In the genomic region with DNA sequence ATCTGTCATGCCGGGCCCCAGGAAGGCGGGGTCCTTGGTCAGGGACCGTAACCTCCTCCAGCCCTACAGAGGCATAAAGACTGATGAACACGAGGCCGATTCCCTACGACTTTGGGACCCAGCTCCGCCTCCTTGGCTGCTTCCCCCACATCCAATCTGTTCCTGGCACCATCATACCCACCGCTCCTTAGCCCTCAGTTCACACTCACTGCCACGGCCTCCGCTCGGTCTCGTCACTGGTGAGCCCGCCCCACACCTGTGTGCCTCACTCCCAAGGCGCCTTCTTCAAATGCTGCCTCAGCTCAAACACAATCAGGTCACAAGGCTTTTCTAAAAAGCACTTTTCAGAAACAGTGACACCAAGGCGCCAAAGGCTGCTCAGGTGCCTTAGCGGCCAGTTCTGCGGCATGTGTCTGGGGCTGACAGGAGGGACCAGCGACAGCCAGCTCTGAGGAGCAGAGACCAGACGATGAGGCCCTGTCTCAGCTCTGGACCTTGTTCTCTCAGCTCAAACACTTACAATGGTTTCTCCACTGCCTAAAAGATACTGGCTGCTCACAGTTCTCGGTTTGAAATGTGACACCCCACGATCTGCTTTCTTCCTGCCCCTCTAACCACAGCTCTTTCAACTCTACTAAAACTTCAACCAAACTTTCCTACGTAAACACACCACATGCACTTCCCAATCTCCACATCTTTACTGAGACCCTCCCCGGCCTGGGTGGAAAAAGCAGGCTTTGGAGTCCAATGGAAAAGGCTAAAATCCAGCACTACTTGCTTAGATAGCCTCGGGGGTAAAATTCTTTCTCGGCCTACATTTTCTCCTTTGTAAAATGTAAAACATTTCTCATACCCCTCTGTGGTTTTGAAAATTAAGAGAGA, we compare ENCODE assay signal across 8 cellular contexts. TPM values are rescaled to one million over a fixed set of nuclear protein-coding genes. Genes with fewer than 3 reads are reported as not detected.
DNase-seq lines count a peak whose midpoint lies in the region; ATAC-seq and TF ChIP-seq lines count a peak whose summit lies in the region.

No MANE protein-coding gene starts in this region.

- H3K27ac Mint-ChIP-seq in naive thymus-derived CD4-positive, alpha-beta T cell = peak overlapping the region; percentile 92 to 100 (median 97)
- no peak overlapping the region for H3K27ac Mint-ChIP-seq in neural progenitor cell
- no peak overlapping the region; the same call in 1 of the 2 replicates for H3K27ac Mint-ChIP-seq in GM23338

- H3K9me2 ChIP-seq in GM23338 (ENCODE audit: insufficient read depth) = no peaks in the 10 kb centered on the region

- peak; percentile 13 to 29 for DNase-seq in stimulated activated CD4-positive, alpha-beta T cell treated with anti-CD3 and anti-CD28 coated beads, Interleukin-12 subunit alpha, Interleukin-12 subunit beta, amount 100 ng/mL, for 24 hours (ENCODE audit: low read depth in 2 of 2)
- no peak for DNase-seq in stimulated activated CD4-positive, alpha-beta T cell treated with anti-CD3 and anti-CD28 coated beads, Interleukin-12 subunit alpha, Interleukin-12 subunit beta, amount 100 ng/mL, for 4 hours
- DNase-seq in activated naive CD4-positive, alpha-beta T cell treated with Interleukin-2 at 50 U/mL for 16 hours = peak; percentile 48
- DNase-seq in naive thymus-derived CD4-positive, alpha-beta T cell = peak in 8 of 9 donors; percentile 46 to 73 (median 67)
- DNase-seq in neural progenitor cell (ENCODE audit: low spot score) = no peak
- no peak for DNase-seq in GM23338 (ENCODE audit: low spot score)
- no peak for DNase-seq in GM03348 (ENCODE audit: low spot score)
- DNase-seq in NCI-H1092 treated with DMSO at 0.1 percent for 48 hours (lab: John Stamatoyannopoulos, UW) = no peak

- H3K4me3 ChIP-seq in naive thymus-derived CD4-positive, alpha-beta T cell (ENCODE audit: low read length) = peak overlapping the region; percentile 39
- H3K4me3 ChIP-seq in neural progenitor cell (no peak overlapping the region), GM23338 (no peak overlapping the region)

- no peak overlapping the region for H3K9ac ChIP-seq in neural progenitor cell

- H2AFZ ChIP-seq in neural progenitor cell (replicated peaks) = no peak overlapping the region
- H2AFZ ChIP-seq in GM23338 = no peak overlapping the region

- peak overlapping the region; percentile 61 to 93 (median 85) for H3K4me3 Mint-ChIP-seq in naive thymus-derived CD4-positive, alpha-beta T cell
- H3K4me3 Mint-ChIP-seq in neural progenitor cell (no peak overlapping the region), GM23338 (no peak overlapping the region)

- peaks cover 31 to 58% (median 31%) of the 10 kb centered on the region in 3 experiments for H3K36me3 ChIP-seq in naive thymus-derived CD4-positive, alpha-beta T cell (ENCODE audit: control insufficient read depth in 2 of 3, insufficient read depth in 3 of 3, low read length in 3 of 3)
- no peaks in the 10 kb centered on the region for H3K36me3 ChIP-seq in neural progenitor cell
- peaks cover 44% of the 10 kb centered on the region for H3K36me3 ChIP-seq in GM23338 (ENCODE audit: insufficient read depth)

- peaks cover 38 to 74% (median 62%) of the 10 kb centered on the region in 7 donors for H3K4me1 Mint-ChIP-seq in naive thymus-derived CD4-positive, alpha-beta T cell
- no peaks in the 10 kb centered on the region for H3K4me1 Mint-ChIP-seq in neural progenitor cell
- H3K4me1 Mint-ChIP-seq in GM23338 = no peaks in the 10 kb centered on the region

- H3K36me3 Mint-ChIP-seq in naive thymus-derived CD4-positive, alpha-beta T cell = peaks cover 0 to 46% (median 15%) of the 10 kb centered on the region in 5 donors
- H3K36me3 Mint-ChIP-seq in neural progenitor cell (peaks cover 17% of the 10 kb centered on the region), GM23338 (ENCODE audit: low read depth) (peaks cover 88% of the 10 kb centered on the region)

- no peaks in the 10 kb centered on the region for H3K27me3 Mint-ChIP-seq in naive thymus-derived CD4-positive, alpha-beta T cell
- no peaks in the 10 kb centered on the region for H3K27me3 Mint-ChIP-seq in neural progenitor cell (ENCODE audit: insufficient read depth, low read depth)
- peaks cover under 1% of the 10 kb centered on the region for H3K27me3 Mint-ChIP-seq in GM23338 (ENCODE audit: insufficient read depth, low read depth, poor library complexity)

- CTCF ChIA-PET in naive thymus-derived CD4-positive, alpha-beta T cell (lab: Charles Lee) = interaction anchor here (0.9 to 2.0 kb wide), 4 partner anchors 16 to 63 kb away, joined by 3 to 11 read pairs (median 6); partner anchors contain the start of genes CYB5D2 and ZZEF1

- TF ChIP-seq CTCF in neural progenitor cell (IDR thresholded peaks at IDR 0.05) = no peak
- no peak for TF ChIP-seq CTCF in GM23338 (conservative IDR thresholded peaks at IDR 0.05; ENCODE audit: low read depth in 2 of 2)

- H3K9me3 Mint-ChIP-seq in naive thymus-derived CD4-positive, alpha-beta T cell = no peaks in the 10 kb centered on the region
- no peaks in the 10 kb centered on the region for H3K9me3 Mint-ChIP-seq in neural progenitor cell
- H3K9me3 Mint-ChIP-seq in GM23338 = no peaks in the 10 kb centered on the region

- intact Hi-C loops in naive thymus-derived CD4-positive, alpha-beta T cell (cut with micrococcal nuclease) = loop anchor here (1.0 kb wide), 2 partner anchors 9 to 33 kb away; partner anchors contain the start of genes CYB5D2 (in 2 of the 2) and ZZEF1 (in 2 of the 2)

- no peaks in the 10 kb centered on the region for H3K79me2 ChIP-seq in neural progenitor cell (ENCODE audit: low read depth)
- H3K79me2 ChIP-seq in GM23338 (replicated peaks; ENCODE audit: insufficient read depth) = no peaks in the 10 kb centered on the region

- no peaks in the 10 kb centered on the region for H3K27me3 ChIP-seq in naive thymus-derived CD4-positive, alpha-beta T cell (ENCODE audit: control insufficient read depth in 2 of 2, insufficient read depth in 2 of 2, low read length in 2 of 2)
- H3K27me3 ChIP-seq in neural progenitor cell (no peaks in the 10 kb centered on the region), GM23338 (ENCODE audit: insufficient read depth) (no peaks in the 10 kb centered on the region)

- peak overlapping the region; percentile 82 for H3K27ac ChIP-seq in naive thymus-derived CD4-positive, alpha-beta T cell (ENCODE audit: low read depth, low read length)
- H3K27ac ChIP-seq in neural progenitor cell = no peak overlapping the region
- no peak overlapping the region for H3K27ac ChIP-seq in GM23338 (ENCODE audit: low read depth)

- POLR2A ChIA-PET in naive thymus-derived CD4-positive, alpha-beta T cell (lab: Charles Lee) = interaction anchor here (0.7 to 9.8 kb wide), 8 partner anchors 10 to 36 kb away, joined by 3 to 132 read pairs (median 6); partner anchors contain the start of genes CYB5D2 and ZZEF1

- peaks cover 46 to 57% of the 10 kb centered on the region in 2 donors for H3K4me1 ChIP-seq in naive thymus-derived CD4-positive, alpha-beta T cell (ENCODE audit: control insufficient read depth in 2 of 2, insufficient read depth in 2 of 2, low read length in 2 of 2)
- H3K4me1 ChIP-seq in neural progenitor cell (no peaks in the 10 kb centered on the region), GM23338 (ENCODE audit: insufficient read depth) (no peaks in the 10 kb centered on the region)

- no peaks in the 10 kb centered on the region for H3K9me3 ChIP-seq in naive thymus-derived CD4-positive, alpha-beta T cell (ENCODE audit: control insufficient read depth in 2 of 3, low read length in 3 of 3)
- no peaks in the 10 kb centered on the region for H3K9me3 ChIP-seq in neural progenitor cell (ENCODE audit: low read depth)

- H3F3A ChIP-seq in neural progenitor cell (ENCODE audit: low read depth) (no peaks in the 10 kb centered on the region), GM23338 (replicated peaks; ENCODE audit: low read depth) (0 out of 2 replicates have a peak, but pooled peaks cover 4% of the 10 kb centered on the region)

- peak; percentile 85 for ATAC-seq in naive thymus-derived CD4-positive, alpha-beta T cell
- no peak for ATAC-seq in GM23338

- H3K4me2 ChIP-seq in neural progenitor cell = no peak overlapping the region
- H3K4me2 ChIP-seq in GM23338 = no peak overlapping the region

- no peaks in the 10 kb centered on the region for H4K20me1 ChIP-seq in neural progenitor cell (ENCODE audit: low read depth)
- no peaks in the 10 kb centered on the region; the same call in 1 of the 2 replicates for H4K20me1 ChIP-seq in GM23338 (replicated peaks; ENCODE audit: insufficient read depth)

TF ChIP-seq in GM23338, 12 proteins besides CTCF, POLR2A, EP300 and RAD21:
- TF ChIP-seq, protein P1, sequence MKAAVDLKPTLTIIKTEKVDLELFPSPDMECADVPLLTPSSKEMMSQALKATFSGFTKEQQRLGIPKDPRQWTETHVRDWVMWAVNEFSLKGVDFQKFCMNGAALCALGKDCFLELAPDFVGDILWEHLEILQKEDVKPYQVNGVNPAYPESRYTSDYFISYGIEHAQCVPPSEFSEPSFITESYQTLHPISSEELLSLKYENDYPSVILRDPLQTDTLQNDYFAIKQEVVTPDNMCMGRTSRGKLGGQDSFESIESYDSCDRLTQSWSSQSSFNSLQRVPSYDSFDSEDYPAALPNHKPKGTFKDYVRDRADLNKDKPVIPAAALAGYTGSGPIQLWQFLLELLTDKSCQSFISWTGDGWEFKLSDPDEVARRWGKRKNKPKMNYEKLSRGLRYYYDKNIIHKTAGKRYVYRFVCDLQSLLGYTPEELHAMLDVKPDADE (IDR thresholded peaks at IDR 0.05) = no peak
- TF ChIP-seq ZNF114 (CRISPR knock-in tag; IDR thresholded peaks at IDR 0.05) (no peak), STAT1 (IDR thresholded peaks at IDR 0.05; ENCODE audit: unreplicated experiment) (no peak), ZNF331 (CRISPR knock-in tag; IDR thresholded peaks at IDR 0.05; ENCODE audit: low read depth) (no peak)
TF ChIP-seq in GM23338: peak in this region for 0.

RNA-seq across cellular contexts. Expression of gene CYB5D2, which starts 33.2 kb away (rescaled TPM):
- total RNA-seq in naive thymus-derived CD4-positive, alpha-beta T cell = 10 to 100 TPM in 2 of 5 experiments, 1 to 10 TPM in 3; 6.5 to 11.4 (median 8.3) TPM
- 10 to 100 TPM; 17.5 to 17.7 TPM for polyA plus RNA-seq in naive thymus-derived CD4-positive, alpha-beta T cell
- total RNA-seq in neural progenitor cell (ENCODE audit: low replicate concordance) = 7.4 and 22.5 TPM in 2 replicates
- 8.6 and 11.8 TPM in 2 replicates for total RNA-seq in GM23338 (2014; rRNA removed; shearing (Covaris generic))
- polyA plus RNA-seq in GM23338 (2016; fragmentation: Nextera tagmentation; extraction: Ambion mirVana) = 4.7 and 4.8 TPM in 2 replicates

RNA-seq across cellular contexts. Expression of gene ZZEF1, which starts 33.3 kb away (rescaled TPM):
- 100 to 1,000 TPM in 1 of 5 experiments, 10 to 100 TPM in 4; 62.1 to 101 (median 97.4) TPM for total RNA-seq in naive thymus-derived CD4-positive, alpha-beta T cell
- 10 to 100 TPM in 1 of 2 donors, 1 to 10 TPM in 1; 8.0 to 10.1 TPM for polyA plus RNA-seq in naive thymus-derived CD4-positive, alpha-beta T cell
- 10.8 and 17.3 TPM in 2 replicates for total RNA-seq in neural progenitor cell (ENCODE audit: low replicate concordance)
- 20.0 and 23.6 TPM in 2 replicates for total RNA-seq in GM23338 (2014; rRNA removed; shearing (Covaris generic))
- 1.8 and 2.5 TPM in 2 replicates for polyA plus RNA-seq in GM23338 (2016; fragmentation: Nextera tagmentation; extraction: Ambion mirVana)

Comparison
In these comparisons a context has a peak if more than half of its experiments do, and no peak if none do; other contexts are left out.
1. DNase-seq: peak in stimulated activated CD4-positive, alpha-beta T cell treated with anti-CD3 and anti-CD28 coated beads, Interleukin-12 subunit alpha, Interleukin-12 subunit beta, amount 100 ng/mL, for 24 hours (2 of 2), activated naive CD4-positive, alpha-beta T cell treated with Interleukin-2 at 50 U/mL for 16 hours (single experiment) and naive thymus-derived CD4-positive, alpha-beta T cell (8 of 9); none in stimulated activated CD4-positive, alpha-beta T cell treated with anti-CD3 and anti-CD28 coated beads, Interleukin-12 subunit alpha, Interleukin-12 subunit beta, amount 100 ng/mL, for 4 hours (single experiment), neural progenitor cell (single experiment), GM23338 (single experiment), GM03348 (single experiment) and NCI-H1092 treated with DMSO at 0.1 percent for 48 hours (single experiment).
2. H3K27ac Mint-ChIP-seq: peak in naive thymus-derived CD4-positive, alpha-beta T cell (9 of 9); none in neural progenitor cell (single experiment) and GM23338 (single experiment).
3. H3K4me3 Mint-ChIP-seq: peak in naive thymus-derived CD4-positive, alpha-beta T cell (10 of 10); none in neural progenitor cell (single experiment) and GM23338 (single experiment).